24 cellular contexts compared by ENCODE assay signal in the genomic region with DNA sequence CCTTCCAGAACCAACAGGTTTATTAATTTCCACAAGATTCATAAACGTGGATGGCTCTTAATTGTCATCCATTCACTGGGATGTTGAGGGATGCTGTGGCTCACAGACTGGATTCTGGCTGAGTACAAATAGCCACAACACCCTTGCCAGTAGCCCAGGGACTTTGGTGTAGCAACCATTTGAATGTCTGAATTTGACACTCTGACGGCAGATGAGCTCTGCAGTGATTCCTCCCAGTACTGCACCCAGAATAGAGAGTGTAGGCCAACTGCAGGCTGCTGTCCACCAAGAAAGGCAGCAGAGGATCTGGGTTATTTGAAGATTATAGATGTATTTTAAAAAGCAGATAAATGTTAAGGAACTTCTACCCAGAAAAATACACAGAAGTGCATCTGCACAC.
"Had no signal": no experiment of that assay in that cellular context is flagged by ENCODE, and none has a peak within 500 bp of the region (broad histone marks: within the 10 kb centered on the region; RNA-seq: fewer than 3 reads in every experiment).

No MANE protein-coding gene starts in this region.

- H3K27me3 ChIP-seq: stomach, suprapubic skin, testis, thyroid gland, tibial artery, tibial nerve, transverse colon, upper lobe of left lung, upper lobe of right lung, uterus, vagina had no signal

- H3K36me3 ChIP-seq: stomach, suprapubic skin, thoracic aorta, thyroid gland, tibial artery, tibial nerve, transverse colon, upper lobe of left lung, upper lobe of right lung, uterus, vagina had no signal

- H3K4me1 ChIP-seq: stomach, suprapubic skin, testis, thyroid gland, tibial artery, tibial nerve, transverse colon, upper lobe of left lung, upper lobe of right lung, uterus, vagina had no signal

- H3K9me3 ChIP-seq: stomach, suprapubic skin, testis, thoracic aorta, thyroid gland, tibial artery, tibial nerve, transverse colon, upper lobe of left lung, upper lobe of right lung, uterus, vagina had no signal

- H3K27ac ChIP-seq: stomach, suprapubic skin, testis, thoracic aorta, thyroid gland, tibial artery, tibial nerve, transverse colon, upper lobe of left lung, upper lobe of right lung, uterus, vagina had no signal

- H3K4me3 ChIP-seq: stomach, suprapubic skin, testis, thoracic aorta, thyroid gland, tibial artery, tibial nerve, transverse colon, upper lobe of left lung, upper lobe of right lung, uterus, vagina had no signal

- DNase-seq: stimulated activated CD4-positive, alpha-beta T cell treated with anti-CD3 and anti-CD28 coated beads, Interleukin-2, amount 100 ng/mL, for 48 hours; stimulated activated CD4-positive, alpha-beta T cell treated with anti-CD3 and anti-CD28 coated beads, Interleukin-4, amount 100 ng/mL, for 1 hour; stimulated activated CD4-positive, alpha-beta T cell treated with anti-CD3 and anti-CD28 coated beads, Interleukin-4, amount 100 ng/mL, for 24 hours; stimulated activated CD4-positive, alpha-beta T cell treated with anti-CD3 and anti-CD28 coated beads, Interleukin-4, amount 100 ng/mL, for 4 hours; stimulated activated CD8-positive, alpha-beta memory T cell treated with anti-CD3 and anti-CD28 coated beads, Interleukin-4, amount 100 ng/mL, for 48 hours; stimulated activated naive B cell treated with anti-CD40 and anti-IgM and Interleukin-4, amounts not matched to agents 10 μg/mL and 1 μg/mL and 100 μg/mL, for 72 hours; stimulated activated naive CD4-positive, alpha-beta T cell; stimulated activated naive CD4-positive, alpha-beta T cell treated with Interleukin-2 at 50 U/mL for 16 hours; stimulated activated naive CD8-positive, alpha-beta T cell treated with anti-CD3 and anti-CD28 coated beads, Interleukin-15, amount 100 ng/mL, for 72 hours; stimulated activated naive CD8-positive, alpha-beta T cell treated with anti-CD3 and anti-CD28 coated beads, Interleukin-15, Interleukin-2, amounts not matched to agents 100 U/mL and 50 U/mL, for 24 hours; stomach; substantia nigra; testis; thyroid gland; tibial artery; transverse colon; trophoblast cell; upper lobe of left lung; upper lobe of right lung; uterus had no signal
